Comparison of ENCODE assay signal across 37 cellular contexts in genomic region chrX:113950081-113950678, GRCh38.
"Had no signal": no experiment of that assay in that cellular context is flagged by ENCODE, and none has a peak within 500 bp of the region (broad histone marks: within the 10 kb centered on the region; RNA-seq: fewer than 3 reads in every experiment).

No MANE protein-coding gene starts in this region.

- H3K4me1 ChIP-seq: Peyer's patch, SJSA1 had no signal

- H3K4me3 Mint-ChIP-seq: activated CD4-positive, alpha-beta memory T cell treated with anti-CD3 and anti-CD28 coated beads for 36 hours; activated CD8-positive, alpha-beta memory T cell treated with anti-CD3 and anti-CD28 coated beads, Interleukin-2, amount 10 ng/mL, durations not matched to agents 7 days and 5 days; activated naive CD4-positive, alpha-beta T cell treated with anti-CD3 and anti-CD28 coated beads, Interleukin-2, amount 10 ng/mL, durations not matched to agents 7 days and 5 days; activated naive CD8-positive, alpha-beta T cell; activated naive CD8-positive, alpha-beta T cell treated with anti-CD3 and anti-CD28 coated beads, Interleukin-2, amount 50 U/mL, for 24 hours; T-helper 1 cell treated with Interleukin-12 subunit alpha and Interleukin-12 subunit beta and Interleukin-4 antibody, amounts not matched to agents 30 μg/mL and 1 μg/mL, for 36 hours; T-helper 2 cell treated with Interferon-gamma antibody and Interleukin-4, amounts not matched to agents 5 μg/mL and 100 μg/mL, for 36 hours had no signal

- H3K9me3 ChIP-seq: Peyer's patch, SJSA1 had no signal

- H3K27ac ChIP-seq: brain microvascular endothelial cell, KMS-11, Peyer's patch, SJSA1 had no signal

- H3K4me1 Mint-ChIP-seq: activated CD8-positive, alpha-beta memory T cell treated with anti-CD3 and anti-CD28 coated beads, Interleukin-2, amount 10 ng/mL, durations not matched to agents 7 days and 5 days; activated naive CD4-positive, alpha-beta T cell treated with anti-CD3 and anti-CD28 coated beads, Interleukin-2, amount 10 ng/mL, durations not matched to agents 7 days and 5 days; activated naive CD8-positive, alpha-beta T cell treated with anti-CD3 and anti-CD28 coated beads, Interleukin-2, amount 50 U/mL, for 24 hours had no signal

- H3K9ac ChIP-seq: KMS-11, SK-N-SH had no signal

- H3K9me3 Mint-ChIP-seq: activated naive CD4-positive, alpha-beta T cell treated with anti-CD3 and anti-CD28 coated beads, Interleukin-2, amount 10 ng/mL, durations not matched to agents 7 days and 5 days had no signal

- H3K9me2 ChIP-seq: SK-N-SH had no signal

- FAIRE-seq: TTC549 had no signal

- H3K27me3 ChIP-seq: brain microvascular endothelial cell, Peyer's patch, SJSA1 had no signal

- H3K36me3 Mint-ChIP-seq: activated CD4-positive, alpha-beta memory T cell treated with anti-CD3 and anti-CD28 coated beads for 36 hours; activated CD8-positive, alpha-beta memory T cell treated with anti-CD3 and anti-CD28 coated beads, Interleukin-2, amount 10 ng/mL, durations not matched to agents 7 days and 5 days; activated naive CD4-positive, alpha-beta T cell treated with anti-CD3 and anti-CD28 coated beads, Interleukin-2, amount 10 ng/mL, durations not matched to agents 7 days and 5 days; activated naive CD8-positive, alpha-beta T cell had no signal

- H3K27me3 Mint-ChIP-seq: activated CD4-positive, alpha-beta memory T cell treated with anti-CD3 and anti-CD28 coated beads for 36 hours; activated CD8-positive, alpha-beta memory T cell treated with anti-CD3 and anti-CD28 coated beads, Interleukin-2, amount 10 ng/mL, durations not matched to agents 7 days and 5 days; activated naive CD4-positive, alpha-beta T cell treated with anti-CD3 and anti-CD28 coated beads, Interleukin-2, amount 10 ng/mL, durations not matched to agents 7 days and 5 days; activated naive CD8-positive, alpha-beta T cell; activated naive CD8-positive, alpha-beta T cell treated with anti-CD3 and anti-CD28 coated beads, Interleukin-2, amount 50 U/mL, for 24 hours had no signal

- H3K36me3 ChIP-seq: brain microvascular endothelial cell, Peyer's patch, SJSA1 had no signal

- H3K27ac Mint-ChIP-seq: activated CD4-positive, alpha-beta memory T cell treated with anti-CD3 and anti-CD28 coated beads for 36 hours; activated CD8-positive, alpha-beta memory T cell treated with anti-CD3 and anti-CD28 coated beads, Interleukin-2, amount 10 ng/mL, durations not matched to agents 7 days and 5 days; activated naive CD4-positive, alpha-beta T cell treated with anti-CD3 and anti-CD28 coated beads, Interleukin-2, amount 10 ng/mL, durations not matched to agents 7 days and 5 days; activated naive CD8-positive, alpha-beta T cell; activated naive CD8-positive, alpha-beta T cell treated with anti-CD3 and anti-CD28 coated beads, Interleukin-2, amount 50 U/mL, for 24 hours; T-helper 1 cell treated with Interleukin-12 subunit alpha and Interleukin-12 subunit beta and Interleukin-4 antibody, amounts not matched to agents 30 μg/mL and 1 μg/mL, for 36 hours; T-helper 2 cell treated with Interferon-gamma antibody and Interleukin-4, amounts not matched to agents 5 μg/mL and 100 μg/mL, for 36 hours had no signal

- H3K4me2 ChIP-seq: KMS-11, SK-N-SH had no signal

- DNase-seq: activated CD4-positive, alpha-beta memory T cell treated with anti-CD3 and anti-CD28 coated beads for 36 hours; activated CD4-positive, alpha-beta T cell treated with anti-CD3 and anti-CD28 coated beads for 4 hours; activated CD4-positive, alpha-beta T cell treated with anti-CD3 and anti-CD28 coated beads, Interleukin-2, amount 50 U/mL, for 1 hour; activated CD8-positive, alpha-beta memory T cell treated with anti-CD3 and anti-CD28 coated beads for 24 hours; activated CD8-positive, alpha-beta memory T cell treated with anti-CD3 and anti-CD28 coated beads, Interleukin-2, amount 10 ng/mL, durations not matched to agents 7 days and 5 days; activated CD8-positive, alpha-beta memory T cell treated with anti-CD3 and anti-CD28 coated beads, Interleukin-2, amount 50 U/mL, for 48 hours; activated effector memory CD4-positive, alpha-beta T cell treated with Interleukin-2 at 50 U/mL for 16 hours; activated naive CD4-positive, alpha-beta T cell treated with anti-CD3 and anti-CD28 coated beads, Interleukin-2, amount 10 ng/mL, durations not matched to agents 7 days and 5 days; activated naive CD8-positive, alpha-beta T cell treated with anti-CD3 and anti-CD28 coated beads, Interleukin-2, amount 50 U/mL, for 24 hours; activated T-cell treated with anti-CD3 and anti-CD28 coated beads, Interleukin-2, amount 50 U/mL, for 48 hours; anterior cingulate cortex; brain microvascular endothelial cell; central memory CD4-positive, alpha-beta T cell; MM.1S; MV-4-11; NCI-H1092; NCI-H1436 treated with DMSO at 0.1 percent for 48 hours; NCI-H1694 treated with DMSO at 0.1 percent for 48 hours; NCI-H2029; NCI-H2171 treated with DMSO at 0.1 percent for 48 hours; NCI-H2227 treated with DMSO at 0.1 percent for 48 hours; NCI-H446 treated with DMSO at 0.1 percent for 48 hours; NCI-H526; NCI-H748 treated with DMSO at 0.1 percent for 48 hours; NK-92 treated with Interleukin-12 subunit alpha and Interleukin-12 subunit beta, amount 100 ng/mL, for 24 hours; PC-3; Peyer's patch; RPMI8226; SHP77 treated with DMSO at 0.1 percent for 48 hours; SK-N-SH had no signal

- ATAC-seq: activated CD4-positive, CD25-positive, alpha-beta regulatory T cell treated with anti-CD3 and anti-CD28 coated beads, Interleukin-2, amount 50 U/mL, for 24 hours; activated CD8-positive, alpha-beta memory T cell treated with anti-CD3 and anti-CD28 coated beads, Interleukin-2, amount 10 ng/mL, durations not matched to agents 7 days and 5 days; activated naive CD8-positive, alpha-beta T cell treated with anti-CD3 and anti-CD28 coated beads, Interleukin-2, amount 50 U/mL, for 24 hours; PC-3 had no signal

- H3K4me3 ChIP-seq: Peyer's patch, SJSA1 had no signal
